In genomic region chr2:218962859-218963492, GRCh38 we compare ENCODE assay signal across 8 cellular contexts. TPM values are rescaled to one million over a fixed set of nuclear protein-coding genes. Genes with fewer than 3 reads are reported as not detected.
DNase-seq lines count a peak whose midpoint lies in the region; ATAC-seq and TF ChIP-seq lines count a peak whose summit lies in the region.

No MANE protein-coding gene starts in this region.

- intact Hi-C loops in CD8-positive, alpha-beta T cell (cut with DNase I, micrococcal nuclease), result loop anchor here in 1 of 2 experiments (5.0 kb wide), 1 partner anchor 344 kb away; the partner anchor contains the start of gene PTPRN

- peaks cover 63% of the 10 kb centered on the region for H3K27me3 Mint-ChIP-seq in CD8-positive, alpha-beta T cell (ENCODE audit: low read depth)
- peaks cover 92% of the 10 kb centered on the region for H3K27me3 Mint-ChIP-seq in brain

- H3K27ac Mint-ChIP-seq in CD8-positive, alpha-beta T cell, result no peak overlapping the region
- peak overlapping the region; percentile 62 to 94 (median 87) for H3K27ac Mint-ChIP-seq in brain

- ATAC-seq in CD8-positive, alpha-beta T cell, result peak; percentile 33
- ATAC-seq in HG02970 (IDR thresholded peaks at IDR 0.05; ENCODE audit: low FRiP score, unreplicated experiment), result no peak

- no peak overlapping the region for H3K4me3 ChIP-seq in CD8-positive, alpha-beta T cell (ENCODE audit: low read depth, low read length)

- peak; percentile 31 to 71 (median 60) for DNase-seq in CD8-positive, alpha-beta T cell
- DNase-seq in M059J (ENCODE audit: low read depth), result peak; percentile 85
- peak; percentile 96 for DNase-seq in SK-N-DZ (ENCODE audit: low spot score)
- peak; percentile 69 for DNase-seq in inferior parietal cortex (ENCODE audit: extremely low spot score)
- DNase-seq in stimulated activated CD4-positive, alpha-beta T cell treated with anti-CD3 and anti-CD28 coated beads, Interleukin-1b, Interleukin-23, amount 100 ng/mL, for 4 hours (ENCODE audit: low read depth in 2 of 2), result peak; percentile 49 to 62
- no peak for DNase-seq in SIG-M5 treated with dmso at 0.1 percent for 504 hours (lab: John Stamatoyannopoulos, UW; ENCODE audit: unreplicated experiment)

- no peaks in the 10 kb centered on the region for H3K9me3 ChIP-seq in CD8-positive, alpha-beta T cell (ENCODE audit: low read length)

- H3K9me3 Mint-ChIP-seq in CD8-positive, alpha-beta T cell, result no peaks in the 10 kb centered on the region
- peaks cover 0 to 9% (median 0%) of the 10 kb centered on the region in 5 experiments for H3K9me3 Mint-ChIP-seq in brain

- peaks cover 18% of the 10 kb centered on the region for H3K4me1 Mint-ChIP-seq in CD8-positive, alpha-beta T cell (ENCODE audit: low read depth)
- peaks cover 54% of the 10 kb centered on the region for H3K4me1 Mint-ChIP-seq in brain

- H3K36me3 Mint-ChIP-seq in CD8-positive, alpha-beta T cell, result no peaks in the 10 kb centered on the region
- H3K36me3 Mint-ChIP-seq in brain, result no peaks in the 10 kb centered on the region

- CTCF ChIA-PET in CD8-positive, alpha-beta T cell (lab: Charles Lee), result interaction anchor here (1.9 kb wide), 1 partner anchor 17 kb away, joined by 7 read pairs; no protein-coding TSS in a partner anchor

- H3K36me3 ChIP-seq in CD8-positive, alpha-beta T cell (ENCODE audit: insufficient read depth, low read length), result no peaks in the 10 kb centered on the region

- no peak for TF ChIP-seq CTCF in CD8-positive, alpha-beta T cell (IDR thresholded peaks at IDR 0.05)
- no peak for TF ChIP-seq CTCF in brain (conservative IDR thresholded peaks at IDR 0.05)

- H3K27ac ChIP-seq in CD8-positive, alpha-beta T cell (ENCODE audit: low read depth, low read length), result no peak overlapping the region

- POLR2A ChIA-PET in CD8-positive, alpha-beta T cell (lab: Charles Lee), result no interaction called here

- H3K4me3 Mint-ChIP-seq in CD8-positive, alpha-beta T cell, result no peak overlapping the region
- peak overlapping the region; percentile 82 to 88 (median 87) for H3K4me3 Mint-ChIP-seq in brain

- H3K27me3 ChIP-seq in CD8-positive, alpha-beta T cell (ENCODE audit: insufficient read depth, low read length), result peaks cover 35% of the 10 kb centered on the region

- peaks cover 9% of the 10 kb centered on the region for H3K4me1 ChIP-seq in CD8-positive, alpha-beta T cell (ENCODE audit: insufficient read depth, low read length)

RNA-seq across cellular contexts. Expression of gene CDK5R2, which starts 3.5 kb away (rescaled TPM):
- not detected for total RNA-seq in CD8-positive, alpha-beta T cell
- total RNA-seq in M059J (2014; rRNA removed; shearing (Covaris generic)), result 0.05 TPM in 1 of 2 replicates, not detected in the other
- polyA plus RNA-seq in SK-N-DZ (2014; cell fraction: cytosol; rRNA removed), result 4.2 TPM in 2 replicates
- 2.1 and 4.6 TPM in 2 replicates for polyA plus RNA-seq in SK-N-DZ (2014; cell fraction: nucleus; rRNA removed)
- 44.3 TPM for polyA plus RNA-seq in brain (ENCODE audit: insufficient read depth, low read depth, low replicate concordance)

RNA-seq across cellular contexts. Expression of gene FEV, which starts 22.0 kb away (rescaled TPM):
- not detected for total RNA-seq in CD8-positive, alpha-beta T cell
- not detected in 2 replicates for total RNA-seq in M059J (2014; rRNA removed; shearing (Covaris generic))
- polyA plus RNA-seq in SK-N-DZ (2014; cell fraction: cytosol; rRNA removed), result 21.6 and 28.6 TPM in 2 replicates
- polyA plus RNA-seq in SK-N-DZ (2014; cell fraction: nucleus; rRNA removed), result 15.0 and 22.8 TPM in 2 replicates
- polyA plus RNA-seq in brain (ENCODE audit: insufficient read depth, low read depth, low replicate concordance), result 5.9 TPM

RNA-seq across cellular contexts. Expression of gene CRYBA2, which starts 30.2 kb away (rescaled TPM):
- total RNA-seq in CD8-positive, alpha-beta T cell, result not detected
- 0.17 TPM in 1 of 2 replicates, not detected in the other for total RNA-seq in M059J (2014; rRNA removed; shearing (Covaris generic))
- 7.3 and 18.8 TPM in 2 replicates for polyA plus RNA-seq in SK-N-DZ (2014; cell fraction: cytosol; rRNA removed)
- 9.5 and 10.8 TPM in 2 replicates for polyA plus RNA-seq in SK-N-DZ (2014; cell fraction: nucleus; rRNA removed)
- polyA plus RNA-seq in brain (ENCODE audit: insufficient read depth, low read depth, low replicate concordance), result 9.1 TPM
